8 cellular contexts compared by ENCODE assay signal in genomic region chr1:11935040-11935378, GRCh38. TPM values are rescaled to one million over a fixed set of nuclear protein-coding genes. Genes with fewer than 3 reads are reported as not detected.
DNase-seq lines count a peak whose midpoint lies in the region; ATAC-seq and TF ChIP-seq lines count a peak whose summit lies in the region.

No MANE protein-coding gene starts in this region.

- peak overlapping the region; percentile 76 for H3K4me3 Mint-ChIP-seq in T-helper 1 cell treated with Interleukin-12 subunit alpha and Interleukin-12 subunit beta and Interleukin-4 antibody, amounts not matched to agents 30 μg/mL and 1 μg/mL, for 36 hours
- H3K4me3 Mint-ChIP-seq in activated CD8-positive, alpha-beta T cell treated with anti-CD3 and anti-CD28 coated beads for 36 hours, result peak overlapping the region; percentile 80

- H3K27ac Mint-ChIP-seq in T-helper 1 cell treated with Interleukin-12 subunit alpha and Interleukin-12 subunit beta and Interleukin-4 antibody, amounts not matched to agents 30 μg/mL and 1 μg/mL, for 36 hours, result peak overlapping the region; percentile 36
- H3K27ac Mint-ChIP-seq in activated CD8-positive, alpha-beta T cell treated with anti-CD3 and anti-CD28 coated beads for 36 hours, result peak overlapping the region; percentile 30

- DNase-seq in T-helper 1 cell, result no peak
- DNase-seq in activated CD8-positive, alpha-beta T cell treated with anti-CD3 and anti-CD28 coated beads for 36 hours, result no peak
- DNase-seq in substantia nigra (lab: John Stamatoyannopoulos, UW), result no peak
- DNase-seq in activated gamma-delta T cell (lab: John Stamatoyannopoulos, UW), result no peak
- DNase-seq in midbrain (lab: John Stamatoyannopoulos, UW), result no peak
- no peak for DNase-seq in stimulated activated CD8-positive, alpha-beta memory T cell treated with anti-CD3 and anti-CD28 coated beads, Interleukin-4, amount 100 ng/mL, for 48 hours

- H3K9me3 Mint-ChIP-seq in T-helper 1 cell treated with Interleukin-12 subunit alpha and Interleukin-12 subunit beta and Interleukin-4 antibody, amounts not matched to agents 30 μg/mL and 1 μg/mL, for 36 hours, result no peaks in the 10 kb centered on the region
- H3K9me3 Mint-ChIP-seq in activated CD8-positive, alpha-beta T cell treated with anti-CD3 and anti-CD28 coated beads for 36 hours, result no peaks in the 10 kb centered on the region

- H3K9me3 ChIP-seq in iPS-20b (ENCODE audit: insufficient read depth, low read depth, low read length), result no peaks in the 10 kb centered on the region

- CTCF ChIA-PET in activated CD8-positive, alpha-beta T cell treated with anti-CD3 and anti-CD28 coated beads for 36 hours (lab: Charles Lee), result interaction anchor here (0.6 to 0.7 kb wide), 2 partner anchors 27 to 39 kb away, joined by 3 read pairs; no protein-coding TSS in a partner anchor

- no peaks in the 10 kb centered on the region for H3K36me3 ChIP-seq in iPS-20b (ENCODE audit: insufficient read depth, low read depth, low read length)

- H3K4me1 Mint-ChIP-seq in T-helper 1 cell treated with Interleukin-12 subunit alpha and Interleukin-12 subunit beta and Interleukin-4 antibody, amounts not matched to agents 30 μg/mL and 1 μg/mL, for 36 hours (ENCODE audit: low read depth), result peaks cover 4% of the 10 kb centered on the region
- peaks cover 2% of the 10 kb centered on the region for H3K4me1 Mint-ChIP-seq in activated CD8-positive, alpha-beta T cell treated with anti-CD3 and anti-CD28 coated beads for 36 hours (ENCODE audit: low read depth)

- peaks cover 1% of the 10 kb centered on the region for H3K36me3 Mint-ChIP-seq in T-helper 1 cell treated with Interleukin-12 subunit alpha and Interleukin-12 subunit beta and Interleukin-4 antibody, amounts not matched to agents 30 μg/mL and 1 μg/mL, for 36 hours (ENCODE audit: low read depth)
- no peaks in the 10 kb centered on the region for H3K36me3 Mint-ChIP-seq in activated CD8-positive, alpha-beta T cell treated with anti-CD3 and anti-CD28 coated beads for 36 hours (ENCODE audit: low read depth)

- no peak for TF ChIP-seq CTCF in activated CD8-positive, alpha-beta T cell treated with anti-CD3 and anti-CD28 coated beads for 36 hours (IDR thresholded peaks at IDR 0.05)

- no peaks in the 10 kb centered on the region for H3K27me3 ChIP-seq in iPS-20b (ENCODE audit: insufficient read depth, low read length)

- H3K27me3 Mint-ChIP-seq in T-helper 1 cell treated with Interleukin-12 subunit alpha and Interleukin-12 subunit beta and Interleukin-4 antibody, amounts not matched to agents 30 μg/mL and 1 μg/mL, for 36 hours (ENCODE audit: low read depth), result no peaks in the 10 kb centered on the region
- no peaks in the 10 kb centered on the region for H3K27me3 Mint-ChIP-seq in activated CD8-positive, alpha-beta T cell treated with anti-CD3 and anti-CD28 coated beads for 36 hours

- peak overlapping the region; percentile 86; the same call in 1 of the 2 replicates for H3K9ac ChIP-seq in iPS-20b (ENCODE audit: low read depth, low read length)

- peaks cover 4% of the 10 kb centered on the region; the same call in 1 of the 2 replicates for H3K4me1 ChIP-seq in iPS-20b (ENCODE audit: insufficient read depth, low read length)

- H3K27ac ChIP-seq in iPS-20b (ENCODE audit: low read length) (no peak overlapping the region), substantia nigra (ENCODE audit: low read depth, low read length, poor library complexity, severe bottlenecking) (peak overlapping the region; percentile 93)

- intact Hi-C loops in activated CD8-positive, alpha-beta T cell treated with anti-CD3 and anti-CD28 coated beads for 36 hours (cut with micrococcal nuclease), result no loop called here

- no peak for ATAC-seq in activated CD8-positive, alpha-beta T cell treated with anti-CD3 and anti-CD28 coated beads for 36 hours

- H3K4me3 ChIP-seq in iPS-20b (ENCODE audit: low read length), result peak overlapping the region; percentile 67

- POLR2A ChIA-PET in activated CD8-positive, alpha-beta T cell treated with anti-CD3 and anti-CD28 coated beads for 36 hours (lab: Charles Lee), result interaction anchor here (0.6 to 15.4 kb wide), 4 partner anchors 8 to 234 kb away, joined by 3 to 263 read pairs (median 4); no protein-coding TSS in a partner anchor

RNA-seq across cellular contexts. Expression of gene PLOD1, which starts 0.5 kb away (rescaled TPM):
- 10 to 100 TPM; 21.5 to 22.0 TPM for total RNA-seq in activated CD8-positive, alpha-beta T cell treated with anti-CD3 and anti-CD28 coated beads for 36 hours

RNA-seq across cellular contexts. Expression of gene KIAA2013, which starts 8.8 kb away (rescaled TPM):
- 10 to 100 TPM; 23.5 to 25.5 TPM for total RNA-seq in activated CD8-positive, alpha-beta T cell treated with anti-CD3 and anti-CD28 coated beads for 36 hours

RNA-seq across cellular contexts. Expression of gene MFN2, which starts 45.2 kb away (rescaled TPM):
- total RNA-seq in activated CD8-positive, alpha-beta T cell treated with anti-CD3 and anti-CD28 coated beads for 36 hours, result 10 to 100 TPM; 51.0 to 51.1 TPM
